33 cellular contexts compared by ENCODE assay signal in genomic region chr1:65471213-65471833, GRCh38. TPM values are rescaled to one million over a fixed set of nuclear protein-coding genes. Genes with fewer than 3 reads are reported as not detected.
DNase-seq lines count a peak whose midpoint lies in the region; ATAC-seq and TF ChIP-seq lines count a peak whose summit lies in the region.
"Had no signal": no experiment of that assay in that cellular context is flagged by ENCODE, and none has a peak within 500 bp of the region (broad histone marks: within the 10 kb centered on the region; RNA-seq: fewer than 3 reads in every experiment).

No MANE protein-coding gene starts in this region.

- H3K79me2 ChIP-seq in mammary epithelial cell (ENCODE audit: insufficient read depth, low read length), result no peaks in the 10 kb centered on the region

- H3K36me3 Mint-ChIP-seq in MCF 10A (ENCODE audit: insufficient read depth, unreplicated experiment) (no peaks in the 10 kb centered on the region), osteocyte (ENCODE audit: unreplicated experiment) (no peaks in the 10 kb centered on the region)
- no peaks in the 10 kb centered on the region for H3K36me3 Mint-ChIP-seq in activated CD4-positive, alpha-beta T cell treated with anti-CD3 and anti-CD28 coated beads, Interleukin-2, amount 10 ng/mL, durations not matched to agents 24 days and 14 days (ENCODE audit: low read depth)
- no peaks in the 10 kb centered on the region for H3K36me3 Mint-ChIP-seq in activated T-helper 2 cell treated with anti-CD3 and anti-CD28 coated beads, Interferon-gamma antibody, Interleukin-2, Interleukin-4, amounts not matched to agents 10 μg/mL and 5 μg/mL and 100 μg/mL, durations not matched to agents 14 hours and 24 hours and 36 hours (ENCODE audit: low read depth)
- H3K36me3 Mint-ChIP-seq: activated naive CD8-positive, alpha-beta T cell treated with anti-CD3 and anti-CD28 coated beads, Interleukin-2, amount 10 ng/mL, durations not matched to agents 7 days and 5 days; stimulated activated effector memory CD8-positive, alpha-beta T cell treated with anti-CD3 and anti-CD28 coated beads, Interleukin-12 subunit alpha, Interleukin-12 subunit beta, amount 100 ng/mL, for 72 hours had no signal

- intact Hi-C loops in MCF 10A (cut with micrococcal nuclease), result no loop called here
- intact Hi-C loops in mammary epithelial cell (cut with micrococcal nuclease), result no loop called here
- intact Hi-C loops in uterus (cut with DNase I; ENCODE audit: low total_unique reads), result no loop called here
- intact Hi-C loops in activated CD4-positive, alpha-beta T cell treated with anti-CD3 and anti-CD28 coated beads, Interleukin-2, amount 10 ng/mL, durations not matched to agents 24 days and 14 days (cut with micrococcal nuclease), result no loop called here
- intact Hi-C loops in activated T-helper 2 cell treated with anti-CD3 and anti-CD28 coated beads, Interferon-gamma antibody, Interleukin-2, Interleukin-4, amounts not matched to agents 10 μg/mL and 5 μg/mL and 100 μg/mL, durations not matched to agents 14 hours and 24 hours and 36 hours (cut with micrococcal nuclease), result no loop called here

- H3K9ac ChIP-seq in mammary epithelial cell (ENCODE audit: insufficient read depth, low read length), result no peak overlapping the region

- dilution Hi-C loops in mammary epithelial cell (cut with HindIII; ENCODE audit: low sequenced_read_pairs), result no loop called here

- H3K9me3 ChIP-seq in mammary epithelial cell (replicated peaks; ENCODE audit: insufficient read depth, low read length), result no peaks in the 10 kb centered on the region
- no peaks in the 10 kb centered on the region for H3K9me3 ChIP-seq in uterus
- H3K9me3 ChIP-seq: sigmoid colon, upper lobe of left lung had no signal

- in situ Hi-C loops in mammary epithelial cell (cut with MboI; ENCODE audit: low sequenced_read_pairs in 2 of 2), result no loop called here

- WGBS in mammary epithelial cell (ENCODE audit: low coverage, missing lambda C conversion rate), result 46% methylated on average over 2 of the region's 2 CpGs

- CTCF ChIA-PET in MCF 10A (lab: Yijun Ruan, JAX) (interaction anchor here (4.3 kb wide), 1 partner anchor 12 kb away, joined by 38 read pairs; no protein-coding TSS in a partner anchor), mammary epithelial cell (lab: Charles Lee; ENCODE audit: low non-redundant PET) (no interaction called here)

- POLR2A ChIA-PET in MCF 10A (lab: Yijun Ruan, JAX), result no interaction called here

- no peak overlapping the region for H2AFZ ChIP-seq in mammary epithelial cell (ENCODE audit: low read depth, low read length)

- H3K4me3 ChIP-seq in mammary epithelial cell (replicated peaks in 1 of 3; ENCODE audit: insufficient read depth in 1 of 3, low read depth in 2 of 3, low read length in 3 of 3) (no peak overlapping the region), fibroblast of the aortic adventitia (ENCODE audit: low read depth, low read length) (no peak overlapping the region), uterus (no peak overlapping the region)
- H3K4me3 ChIP-seq: sigmoid colon, SK-N-MC, upper lobe of left lung had no signal

- TF ChIP-seq POLR2A in uterus (IDR thresholded peaks at IDR 0.05), result no peak

- H3K4me1 ChIP-seq in mammary epithelial cell (ENCODE audit: insufficient read depth, low read length) (no peaks in the 10 kb centered on the region), uterus (peaks cover 0 to 9% of the 10 kb centered on the region in 2 donors)
- H3K4me1 ChIP-seq: foreskin keratinocyte had no signal

- no peak for DNase-seq in MCF 10A (ENCODE audit: unreplicated experiment)
- no peak for DNase-seq in mammary epithelial cell
- DNase-seq in fibroblast of the aortic adventitia (ENCODE audit: low read depth), result peak; percentile 8
- DNase-seq in omental fat pad (ENCODE audit: low spot score), result no peak
- DNase-seq in uterus, result no peak
- no peak for DNase-seq in activated CD4-positive, alpha-beta T cell treated with anti-CD3 and anti-CD28 coated beads, Interleukin-2, amount 10 ng/mL, durations not matched to agents 24 days and 14 days
- no peak for DNase-seq in osteocyte (ENCODE audit: extremely low spot score, unreplicated experiment)
- no peak for DNase-seq in activated T-helper 2 cell treated with anti-CD3 and anti-CD28 coated beads, Interferon-gamma antibody, Interleukin-2, Interleukin-4, amounts not matched to agents 10 μg/mL and 5 μg/mL and 100 μg/mL, durations not matched to agents 14 hours and 24 hours and 36 hours (ENCODE audit: low spot score)
- DNase-seq: activated B cell treated with CpG ODN at 0.5 μM for 24 hours; activated CD4-positive, alpha-beta T cell treated with anti-CD3 and anti-CD28 coated beads, Interleukin-2, amount 50 U/mL, for 1 hour; activated gamma-delta T cell treated with Interleukin-2 at 50 U/mL for 16 hours; activated naive CD8-positive, alpha-beta T cell treated with anti-CD3 and anti-CD28 coated beads, Interleukin-2, amount 10 ng/mL, durations not matched to agents 7 days and 5 days; activated T-cell treated with anti-CD3 and anti-CD28 coated beads, Interleukin-2, amount 50 U/mL, for 24 hours; C1 segment of cervical spinal cord; COR-L47; effector memory CD8-positive, alpha-beta T cell; foreskin keratinocyte; NCI-H1092 treated with DMSO at 0.1 percent for 48 hours; NCI-H187; NCI-H510A; posterior cingulate gyrus; sigmoid colon; stimulated activated CD4-positive, alpha-beta T cell treated with anti-CD3 and anti-CD28 coated beads, Interleukin-15, amount 100 ng/mL, for 24 hours; upper lobe of left lung had no signal

- no peak overlapping the region for H3K27ac ChIP-seq in mammary epithelial cell (ENCODE audit: insufficient read depth, low read depth, low read length)
- H3K27ac ChIP-seq in uterus, result peak overlapping the region; percentile 50 to 55
- H3K27ac ChIP-seq: 22Rv1, foreskin keratinocyte, RWPE1, SK-N-MC, upper lobe of left lung had no signal

- peak; percentile 57 for ATAC-seq in omental fat pad (ENCODE audit: low FRiP score)
- ATAC-seq: effector memory CD8-positive, alpha-beta T cell; foreskin keratinocyte; HCT116; stimulated activated effector memory CD8-positive, alpha-beta T cell treated with anti-CD3 and anti-CD28 coated beads, Interleukin-12 subunit alpha, Interleukin-12 subunit beta, amount 100 ng/mL, for 72 hours had no signal

- H3K4me3 Mint-ChIP-seq in MCF 10A (ENCODE audit: unreplicated experiment), result no peak overlapping the region
- H3K4me3 Mint-ChIP-seq in activated CD4-positive, alpha-beta T cell treated with anti-CD3 and anti-CD28 coated beads, Interleukin-2, amount 10 ng/mL, durations not matched to agents 24 days and 14 days, result no peak overlapping the region
- H3K4me3 Mint-ChIP-seq in osteocyte (ENCODE audit: unreplicated experiment), result no peak overlapping the region
- no peak overlapping the region for H3K4me3 Mint-ChIP-seq in activated T-helper 2 cell treated with anti-CD3 and anti-CD28 coated beads, Interferon-gamma antibody, Interleukin-2, Interleukin-4, amounts not matched to agents 10 μg/mL and 5 μg/mL and 100 μg/mL, durations not matched to agents 14 hours and 24 hours and 36 hours (ENCODE audit: low read depth)
- H3K4me3 Mint-ChIP-seq: activated B cell treated with CpG ODN at 0.5 μM for 24 hours; activated naive CD8-positive, alpha-beta T cell treated with anti-CD3 and anti-CD28 coated beads, Interleukin-2, amount 10 ng/mL, durations not matched to agents 7 days and 5 days; activated T-cell treated with anti-CD3 and anti-CD28 coated beads, Interleukin-2, amount 50 U/mL, for 24 hours; central memory CD8-positive, alpha-beta T cell; effector memory CD8-positive, alpha-beta T cell; memory B cell; neural crest cell; stimulated activated effector memory CD8-positive, alpha-beta T cell treated with anti-CD3 and anti-CD28 coated beads, Interleukin-12 subunit alpha, Interleukin-12 subunit beta, amount 100 ng/mL, for 72 hours; T-helper 1 cell treated with Interleukin-12 subunit alpha and Interleukin-12 subunit beta and Interleukin-4 antibody, amounts not matched to agents 30 μg/mL and 1 μg/mL, for 36 hours had no signal

- no peaks in the 10 kb centered on the region for H4K20me1 ChIP-seq in mammary epithelial cell (ENCODE audit: insufficient read depth, low read length)

- no TSS peak for BruUV-seq in MCF 10A (replicated peaks; lab: Mats Ljungman, UMichigan)
- BruUV-seq in mammary epithelial cell (replicated peaks; lab: Mats Ljungman, UMichigan), result no TSS peak

- H3K4me1 Mint-ChIP-seq in MCF 10A (ENCODE audit: insufficient read depth, unreplicated experiment) (no peaks in the 10 kb centered on the region), osteocyte (ENCODE audit: unreplicated experiment) (peaks cover 6% of the 10 kb centered on the region)
- no peaks in the 10 kb centered on the region for H3K4me1 Mint-ChIP-seq in activated CD4-positive, alpha-beta T cell treated with anti-CD3 and anti-CD28 coated beads, Interleukin-2, amount 10 ng/mL, durations not matched to agents 24 days and 14 days
- H3K4me1 Mint-ChIP-seq in activated T-helper 2 cell treated with anti-CD3 and anti-CD28 coated beads, Interferon-gamma antibody, Interleukin-2, Interleukin-4, amounts not matched to agents 10 μg/mL and 5 μg/mL and 100 μg/mL, durations not matched to agents 14 hours and 24 hours and 36 hours (ENCODE audit: low read depth), result no peaks in the 10 kb centered on the region
- H3K4me1 Mint-ChIP-seq: activated B cell treated with CpG ODN at 0.5 μM for 24 hours; activated naive CD8-positive, alpha-beta T cell treated with anti-CD3 and anti-CD28 coated beads, Interleukin-2, amount 10 ng/mL, durations not matched to agents 7 days and 5 days; central memory CD8-positive, alpha-beta T cell; memory B cell; stimulated activated effector memory CD8-positive, alpha-beta T cell treated with anti-CD3 and anti-CD28 coated beads, Interleukin-12 subunit alpha, Interleukin-12 subunit beta, amount 100 ng/mL, for 72 hours had no signal

- H3K27me3 Mint-ChIP-seq in MCF 10A (ENCODE audit: insufficient read depth, unreplicated experiment) (no peaks in the 10 kb centered on the region), osteocyte (ENCODE audit: unreplicated experiment) (no peaks in the 10 kb centered on the region)
- peaks cover 7% of the 10 kb centered on the region for H3K27me3 Mint-ChIP-seq in activated CD4-positive, alpha-beta T cell treated with anti-CD3 and anti-CD28 coated beads, Interleukin-2, amount 10 ng/mL, durations not matched to agents 24 days and 14 days
- peaks cover 4% of the 10 kb centered on the region for H3K27me3 Mint-ChIP-seq in activated T-helper 2 cell treated with anti-CD3 and anti-CD28 coated beads, Interferon-gamma antibody, Interleukin-2, Interleukin-4, amounts not matched to agents 10 μg/mL and 5 μg/mL and 100 μg/mL, durations not matched to agents 14 hours and 24 hours and 36 hours (ENCODE audit: low read depth)
- H3K27me3 Mint-ChIP-seq: activated naive CD8-positive, alpha-beta T cell treated with anti-CD3 and anti-CD28 coated beads, Interleukin-2, amount 10 ng/mL, durations not matched to agents 7 days and 5 days; activated T-cell treated with anti-CD3 and anti-CD28 coated beads, Interleukin-2, amount 50 U/mL, for 24 hours; effector memory CD8-positive, alpha-beta T cell had no signal

- H3K27ac Mint-ChIP-seq in MCF 10A (ENCODE audit: low read depth, unreplicated experiment) (peak overlapping the region; percentile 46), osteocyte (ENCODE audit: unreplicated experiment) (no peak overlapping the region)
- no peak overlapping the region for H3K27ac Mint-ChIP-seq in activated CD4-positive, alpha-beta T cell treated with anti-CD3 and anti-CD28 coated beads, Interleukin-2, amount 10 ng/mL, durations not matched to agents 24 days and 14 days
- no peak overlapping the region for H3K27ac Mint-ChIP-seq in activated T-helper 2 cell treated with anti-CD3 and anti-CD28 coated beads, Interferon-gamma antibody, Interleukin-2, Interleukin-4, amounts not matched to agents 10 μg/mL and 5 μg/mL and 100 μg/mL, durations not matched to agents 14 hours and 24 hours and 36 hours
- H3K27ac Mint-ChIP-seq: activated B cell treated with CpG ODN at 0.5 μM for 24 hours; activated naive CD8-positive, alpha-beta T cell treated with anti-CD3 and anti-CD28 coated beads, Interleukin-2, amount 10 ng/mL, durations not matched to agents 7 days and 5 days; activated T-cell treated with anti-CD3 and anti-CD28 coated beads, Interleukin-2, amount 50 U/mL, for 24 hours; effector memory CD8-positive, alpha-beta T cell; memory B cell; stimulated activated effector memory CD8-positive, alpha-beta T cell treated with anti-CD3 and anti-CD28 coated beads, Interleukin-12 subunit alpha, Interleukin-12 subunit beta, amount 100 ng/mL, for 72 hours; T-helper 1 cell treated with Interleukin-12 subunit alpha and Interleukin-12 subunit beta and Interleukin-4 antibody, amounts not matched to agents 30 μg/mL and 1 μg/mL, for 36 hours had no signal

- H3K36me3 ChIP-seq in mammary epithelial cell (ENCODE audit: insufficient read depth, low read length), result no peaks in the 10 kb centered on the region
- no peaks in the 10 kb centered on the region for H3K36me3 ChIP-seq in uterus
- H3K36me3 ChIP-seq: sigmoid colon, upper lobe of left lung had no signal

- H3K9me3 Mint-ChIP-seq in MCF 10A (ENCODE audit: unreplicated experiment), result peaks cover 7% of the 10 kb centered on the region
- H3K9me3 Mint-ChIP-seq in activated CD4-positive, alpha-beta T cell treated with anti-CD3 and anti-CD28 coated beads, Interleukin-2, amount 10 ng/mL, durations not matched to agents 24 days and 14 days, result peaks cover 4% of the 10 kb centered on the region
- no peaks in the 10 kb centered on the region for H3K9me3 Mint-ChIP-seq in osteocyte (ENCODE audit: unreplicated experiment)
- H3K9me3 Mint-ChIP-seq in activated T-helper 2 cell treated with anti-CD3 and anti-CD28 coated beads, Interferon-gamma antibody, Interleukin-2, Interleukin-4, amounts not matched to agents 10 μg/mL and 5 μg/mL and 100 μg/mL, durations not matched to agents 14 hours and 24 hours and 36 hours, result no peaks in the 10 kb centered on the region
- H3K9me3 Mint-ChIP-seq: activated B cell treated with CpG ODN at 0.5 μM for 24 hours; activated T-cell treated with anti-CD3 and anti-CD28 coated beads, Interleukin-2, amount 50 U/mL, for 24 hours; central memory CD8-positive, alpha-beta T cell; effector memory CD8-positive, alpha-beta T cell; neural crest cell; stimulated activated effector memory CD8-positive, alpha-beta T cell treated with anti-CD3 and anti-CD28 coated beads, Interleukin-12 subunit alpha, Interleukin-12 subunit beta, amount 100 ng/mL, for 72 hours; T-helper 1 cell treated with Interleukin-12 subunit alpha and Interleukin-12 subunit beta and Interleukin-4 antibody, amounts not matched to agents 30 μg/mL and 1 μg/mL, for 36 hours had no signal

- no peaks in the 10 kb centered on the region for H3K27me3 ChIP-seq in mammary epithelial cell (ENCODE audit: insufficient read depth, low read length)
- H3K27me3 ChIP-seq in uterus, result no peaks in the 10 kb centered on the region
- H3K27me3 ChIP-seq: foreskin keratinocyte, sigmoid colon, upper lobe of left lung had no signal

- TF ChIP-seq CTCF in MCF 10A (IDR thresholded peaks at IDR 0.05; ENCODE audit: unreplicated experiment) (no peak), mammary epithelial cell (conservative IDR thresholded peaks at IDR 0.05 in 1 of 2, IDR thresholded peaks at IDR 0.05 in 1 of 2; ENCODE audit: extremely low read depth in 1 of 2, insufficient read depth in 1 of 2, low read depth in 1 of 2, low read length in 2 of 2) (no peak), fibroblast of the aortic adventitia (IDR thresholded peaks at IDR 0.05; ENCODE audit: insufficient read depth, low read length) (no peak), omental fat pad (IDR thresholded peaks at IDR 0.05) (no peak), uterus (IDR thresholded peaks at IDR 0.05) (no peak), osteocyte (IDR thresholded peaks at IDR 0.05) (no peak)

- H3K4me2 ChIP-seq in mammary epithelial cell (ENCODE audit: insufficient read depth, low read depth, low read length), result no peak overlapping the region

RNA-seq across cellular contexts. Expression of gene LEPR, which starts 50.9 kb away (rescaled TPM):
- 12.2 and 16.6 TPM in 2 replicates for total RNA-seq in MCF 10A (2022)
- total RNA-seq in mammary epithelial cell, result 10 to 100 TPM in 1 of 2 donors, 1 to 10 TPM in 1; 3.5 to 14.5 TPM
- 2.9 TPM for polyA plus RNA-seq in mammary epithelial cell
- 2.6 TPM for polyA minus RNA-seq in mammary epithelial cell
- total RNA-seq in fibroblast of the aortic adventitia (ENCODE audit: low replicate concordance), result 6.3 and 6.9 TPM in 2 replicates
- 10 to 100 TPM; 10.3 to 43.3 (median 21.5) TPM for total RNA-seq in omental fat pad
- 10 to 100 TPM; 55.0 to 87.0 (median 57.9) TPM for total RNA-seq in uterus
- total RNA-seq in activated CD4-positive, alpha-beta T cell treated with anti-CD3 and anti-CD28 coated beads, Interleukin-2, amount 10 ng/mL, durations not matched to agents 24 days and 14 days, result 1.1 and 1.2 TPM in 2 replicates
- 12.2 and 14.2 TPM in 2 replicates for total RNA-seq in osteocyte
- total RNA-seq in activated T-helper 2 cell treated with anti-CD3 and anti-CD28 coated beads, Interferon-gamma antibody, Interleukin-2, Interleukin-4, amounts not matched to agents 10 μg/mL and 5 μg/mL and 100 μg/mL, durations not matched to agents 14 hours and 24 hours and 36 hours, result 2.0 and 2.4 TPM in 2 replicates

RNA-seq across cellular contexts. Expression of gene LEPROT, which starts 50.9 kb away (rescaled TPM):
- 63.1 and 66.9 TPM in 2 replicates for total RNA-seq in MCF 10A (2022)
- 10 to 100 TPM; 55.1 to 88.7 TPM for total RNA-seq in mammary epithelial cell
- 29.5 TPM for polyA plus RNA-seq in mammary epithelial cell
- polyA minus RNA-seq in mammary epithelial cell, result 16.1 TPM
- total RNA-seq in fibroblast of the aortic adventitia (ENCODE audit: low replicate concordance), result 32.6 and 65.4 TPM in 2 replicates
- 100 to 1,000 TPM in 1 of 4 donors, 10 to 100 TPM in 3; 61.1 to 123 (median 75.1) TPM for total RNA-seq in omental fat pad
- total RNA-seq in uterus, result 10 to 100 TPM; 18.4 to 91.9 (median 68.6) TPM
- total RNA-seq in activated CD4-positive, alpha-beta T cell treated with anti-CD3 and anti-CD28 coated beads, Interleukin-2, amount 10 ng/mL, durations not matched to agents 24 days and 14 days, result 17.9 and 20.2 TPM in 2 replicates
- 158 and 171 TPM in 2 replicates for total RNA-seq in osteocyte
- 20.9 and 22.6 TPM in 2 replicates for total RNA-seq in activated T-helper 2 cell treated with anti-CD3 and anti-CD28 coated beads, Interferon-gamma antibody, Interleukin-2, Interleukin-4, amounts not matched to agents 10 μg/mL and 5 μg/mL and 100 μg/mL, durations not matched to agents 14 hours and 24 hours and 36 hours
